9 cellular contexts compared by ENCODE assay signal in the genomic region with DNA sequence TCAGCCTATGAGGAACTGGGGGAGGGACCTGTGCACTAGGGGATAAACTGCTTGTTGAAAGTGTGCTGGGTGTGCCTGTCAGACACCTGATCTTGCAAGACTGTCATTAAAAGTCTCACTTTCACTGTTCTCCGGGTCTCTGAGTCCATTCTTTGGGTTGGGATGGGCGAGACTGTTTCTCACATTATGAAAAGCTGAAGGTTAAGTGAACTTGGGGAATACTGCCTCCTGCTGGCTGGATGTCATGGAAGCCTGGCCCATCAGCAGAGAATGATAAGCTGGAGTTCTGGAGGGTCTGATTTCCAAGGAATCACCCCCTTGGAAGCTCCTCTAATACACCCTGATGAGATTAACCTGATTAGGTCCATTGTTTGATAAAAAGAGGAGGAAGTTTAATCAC. TPM values are rescaled to one million over a fixed set of nuclear protein-coding genes. Genes with fewer than 3 reads are reported as not detected.
DNase-seq lines count a peak whose midpoint lies in the region; ATAC-seq and TF ChIP-seq lines count a peak whose summit lies in the region.
"Had no signal": no experiment of that assay in that cellular context is flagged by ENCODE, and none has a peak within 500 bp of the region (broad histone marks: within the 10 kb centered on the region; RNA-seq: fewer than 3 reads in every experiment).

No MANE protein-coding gene starts in this region.

- no peak for TF ChIP-seq CTCF in activated B cell treated with CpG ODN at 0.5 μM for 24 hours (IDR thresholded peaks at IDR 0.05)
- peak; percentile 46 for TF ChIP-seq CTCF in parathyroid adenoma (IDR thresholded peaks at IDR 0.05)

- DNase-seq in NCI-H748 (lab: John Stamatoyannopoulos, UW; ENCODE audit: unreplicated experiment) (peak; percentile 7), NCI-H748 treated with DMSO at 0.1 percent for 48 hours (lab: John Stamatoyannopoulos, UW) (no peak), activated B cell treated with CpG ODN at 0.5 μM for 24 hours (no peak), dermis microvascular lymphatic vessel endothelial cell (ENCODE audit: low read depth in 2 of 2) (peak; percentile 7 to 38), cerebellum (ENCODE audit: low spot score) (no peak), AG20443 (ENCODE audit: low spot score) (no peak), NCI-H446 (lab: John Stamatoyannopoulos, UW) (no peak)

- H3K4me1 ChIP-seq in parathyroid adenoma, result no peaks in the 10 kb centered on the region

- H3K27ac Mint-ChIP-seq in activated B cell treated with CpG ODN at 0.5 μM for 24 hours, result no peak overlapping the region

- no peaks in the 10 kb centered on the region for H3K79me2 ChIP-seq in parathyroid adenoma

- POLR2A ChIA-PET in activated B cell treated with CpG ODN at 0.5 μM for 24 hours (lab: Charles Lee), result interaction anchor here (0.9 to 1.0 kb wide), 3 partner anchors 27 to 67 kb away, joined by 3 to 4 read pairs (median 3); no protein-coding TSS in a partner anchor

- CTCF ChIA-PET in activated B cell treated with CpG ODN at 0.5 μM for 24 hours (lab: Charles Lee), result interaction anchor here (0.7 to 4.9 kb wide), 24 partner anchors 9 to 263 kb away, joined by 3 to 58 read pairs (median 6); no protein-coding TSS in a partner anchor

- H3K4me2 ChIP-seq in parathyroid adenoma (ENCODE audit: low read length), result no peak overlapping the region

- no peaks in the 10 kb centered on the region for H3K27me3 ChIP-seq in parathyroid adenoma (ENCODE audit: control insufficient read depth, insufficient read depth, low read length)

- no peak overlapping the region for H3K27ac ChIP-seq in parathyroid adenoma
- H3K27ac ChIP-seq: thoracic aorta had no signal

- intact Hi-C loops in activated B cell treated with CpG ODN at 0.5 μM for 24 hours (cut with micrococcal nuclease), result loop anchor here (1.0 kb wide), 6 partner anchors 27 to 205 kb away; no protein-coding TSS in a partner anchor

- no peak overlapping the region for H3K9ac ChIP-seq in parathyroid adenoma

- no peaks in the 10 kb centered on the region for H3K36me3 Mint-ChIP-seq in activated B cell treated with CpG ODN at 0.5 μM for 24 hours (ENCODE audit: low read depth)

- H3K4me1 Mint-ChIP-seq in activated B cell treated with CpG ODN at 0.5 μM for 24 hours, result peaks cover 25% of the 10 kb centered on the region

- H3K4me3 Mint-ChIP-seq in activated B cell treated with CpG ODN at 0.5 μM for 24 hours, result peak overlapping the region; percentile 38

- H3K27me3 Mint-ChIP-seq in activated B cell treated with CpG ODN at 0.5 μM for 24 hours, result peaks cover 2% of the 10 kb centered on the region

- H3K4me3 ChIP-seq in parathyroid adenoma (ENCODE audit: low read depth, low read length), result no peak overlapping the region
- H3K4me3 ChIP-seq: thoracic aorta had no signal

- H2AFZ ChIP-seq in parathyroid adenoma, result peak overlapping the region; percentile 25

- no peaks in the 10 kb centered on the region for H3K9me3 Mint-ChIP-seq in activated B cell treated with CpG ODN at 0.5 μM for 24 hours

- H3K9me3 ChIP-seq in parathyroid adenoma (ENCODE audit: control insufficient read depth, low read length), result no peaks in the 10 kb centered on the region
- H3K9me3 ChIP-seq: thoracic aorta had no signal

- no peak for ATAC-seq in activated B cell treated with CpG ODN at 0.5 μM for 24 hours (ENCODE audit: low read depth)

- no peaks in the 10 kb centered on the region for H3K36me3 ChIP-seq in parathyroid adenoma (ENCODE audit: control insufficient read depth, insufficient read depth, low read length)
- H3K36me3 ChIP-seq: thoracic aorta had no signal

RNA-seq across cellular contexts. Expression of gene VPREB1, which starts 9.0 kb away (rescaled TPM):
- total RNA-seq in activated B cell treated with CpG ODN at 0.5 μM for 24 hours (not detected in 2 replicates), dermis microvascular lymphatic vessel endothelial cell (not detected in 2 replicates), cerebellum (not detected)
- total RNA-seq: thoracic aorta had no signal

Comparison
In these comparisons a context has a peak if more than half of its experiments do, and no peak if none do; other contexts are left out.
1. DNase-seq: peak in NCI-H748 (single experiment) and dermis microvascular lymphatic vessel endothelial cell (2 of 2); none in NCI-H748 treated with DMSO at 0.1 percent for 48 hours (single experiment), activated B cell treated with CpG ODN at 0.5 μM for 24 hours (single experiment), cerebellum (single experiment), AG20443 (single experiment) and NCI-H446 (0 of 2).